In genomic region chr22:29883045-29883830, GRCh38 we compare ENCODE assay signal across 8 cellular contexts. TPM values are rescaled to one million over a fixed set of nuclear protein-coding genes. Genes with fewer than 3 reads are reported as not detected.
DNase-seq lines count a peak whose midpoint lies in the region; ATAC-seq and TF ChIP-seq lines count a peak whose summit lies in the region.

MTMR3 (plus strand) TSS chr22:29883174; CDS start chr22:29971060, 87,886 bp downstream.

- no peaks in the 10 kb centered on the region for H3K36me3 ChIP-seq in GM06990 (ENCODE audit: control insufficient read depth, insufficient read depth, low read length)
- H3K36me3 ChIP-seq in upper lobe of right lung = no peaks in the 10 kb centered on the region

- TF ChIP-seq CTCF in GM06990 (IDR thresholded peaks at IDR 0.05; ENCODE audit: insufficient read depth, low read length, poor library complexity, severe bottlenecking) = peak; percentile 5
- peak; percentile 65 for TF ChIP-seq CTCF in progenitor cell of endocrine pancreas (IDR thresholded peaks at IDR 0.05; ENCODE audit: unreplicated experiment)
- TF ChIP-seq CTCF in upper lobe of right lung (IDR thresholded peaks at IDR 0.05) = peak; percentile 43

- intact Hi-C loops in T-helper 1 cell treated with Interleukin-12 subunit alpha and Interleukin-12 subunit beta and Interleukin-4 antibody, amounts not matched to agents 30 ng/mL and 1 ng/mL, for 36 hours (cut with micrococcal nuclease) = loop anchor here (1.0 kb wide), 2 partner anchors 45 to 444 kb away; partner anchors contain the start of gene ASCC2
- intact Hi-C loops in left cardiac atrium (cut with DNase I) = loop anchor here in 1 of 2 donors (10.0 kb wide), 1 partner anchor 122 kb away; no protein-coding TSS in a partner anchor
- intact Hi-C loops in upper lobe of right lung (cut with DNase I) = no loop called here

- H3K9me3 Mint-ChIP-seq in progenitor cell of endocrine pancreas (ENCODE audit: low read depth) = no peaks in the 10 kb centered on the region

- H3K36me3 Mint-ChIP-seq in progenitor cell of endocrine pancreas (ENCODE audit: insufficient read depth) = no peaks in the 10 kb centered on the region

- POLR2A ChIA-PET in HEK293T (lab: Yijun Ruan, JAX) = interaction anchor here (0.6 to 1.5 kb wide), 18 partner anchors 9 to 279 kb away, joined by 3 to 8 read pairs (median 4); partner anchors contain the start of gene ASCC2

- peak within 1 kb of the TSS; percentile 89 for H3K4me3 Mint-ChIP-seq in progenitor cell of endocrine pancreas (ENCODE audit: low read depth)

- H3K9me3 ChIP-seq in upper lobe of right lung = no peaks in the 10 kb centered on the region

- ATAC-seq in left cardiac atrium (peak; percentile 93 to 96), upper lobe of right lung (peak; percentile 92)

- peak within 1 kb of the TSS; percentile 96 for H3K27ac ChIP-seq in upper lobe of right lung

- H3K27me3 ChIP-seq in GM06990 (replicated peaks; ENCODE audit: control insufficient read depth, insufficient read depth, low read length) = no peaks in the 10 kb centered on the region
- no peaks in the 10 kb centered on the region for H3K27me3 ChIP-seq in upper lobe of right lung

- DNase-seq in GM06990 (ENCODE audit: extremely low read depth, insufficient read length) (peak; percentile 90), HEK293T (ENCODE audit: extremely low spot score) (peak; percentile 85), NCI-H1092 treated with DMSO at 0.1 percent for 48 hours (lab: John Stamatoyannopoulos, UW) (peak; percentile 84), amniotic epithelial cell (ENCODE audit: low read depth) (peak; percentile 82), left cardiac atrium (peak; percentile 95), progenitor cell of endocrine pancreas (ENCODE audit: low spot score, unreplicated experiment) (peak; percentile 96), upper lobe of right lung (peak; percentile 97)

- H3K27ac Mint-ChIP-seq in progenitor cell of endocrine pancreas = peak within 1 kb of the TSS; percentile 94

- H3K4me3 ChIP-seq in GM06990 (replicated peaks; ENCODE audit: low read depth, low read length) = peak within 1 kb of the TSS; percentile 97
- peak within 1 kb of the TSS; percentile 94 for H3K4me3 ChIP-seq in upper lobe of right lung

- CTCF ChIA-PET in HEK293T (lab: Yijun Ruan, JAX) = interaction anchor here (0.6 to 0.8 kb wide), 2 partner anchors 54 to 132 kb away, joined by 3 read pairs; no protein-coding TSS in a partner anchor

- no peaks in the 10 kb centered on the region for H3K27me3 Mint-ChIP-seq in progenitor cell of endocrine pancreas

- peaks cover 42% of the 10 kb centered on the region for H3K4me1 ChIP-seq in upper lobe of right lung

- H3K4me1 Mint-ChIP-seq in progenitor cell of endocrine pancreas (ENCODE audit: low read depth) = peaks cover 7% of the 10 kb centered on the region

TF ChIP-seq in HEK293T, 16 proteins besides CTCF, POLR2A, EP300 and RAD21:
- TF ChIP-seq ELF4 (IDR thresholded peaks at IDR 0.05) = no peak
- no peak for TF ChIP-seq SP1 (IDR thresholded peaks at IDR 0.05)
- no peak for TF ChIP-seq FOXM1 (IDR thresholded peaks at IDR 0.05; ENCODE audit: borderline replicate concordance)
- TF ChIP-seq FOXA1 (IDR thresholded peaks at IDR 0.05) = no peak
- no peak for TF ChIP-seq TARDBP (IDR thresholded peaks at IDR 0.05)
- TF ChIP-seq LEF1 (IDR thresholded peaks at IDR 0.05; ENCODE audit: borderline replicate concordance) = no peak
- no peak for TF ChIP-seq CTBP1 (IDR thresholded peaks at IDR 0.05; ENCODE audit: borderline replicate concordance)

RNA-seq across cellular contexts. Expression of gene MTMR3, which starts in this region (rescaled TPM):
- 31.1 and 33.8 TPM in 2 replicates for total RNA-seq in T-helper 1 cell treated with Interleukin-12 subunit alpha and Interleukin-12 subunit beta and Interleukin-4 antibody, amounts not matched to agents 30 ng/mL and 1 ng/mL, for 36 hours
- total RNA-seq in left cardiac atrium (10 to 100 TPM; 29.8 to 34.8 TPM), progenitor cell of endocrine pancreas (50.2 and 51.0 TPM in 2 replicates), upper lobe of right lung (50.6 TPM)

Comparison
In these comparisons a context has a peak if more than half of its experiments do, and no peak if none do; other contexts are left out.
1. Peak in every context shown above with its lines: DNase-seq, ATAC-seq, H3K4me3 ChIP-seq and H3K27ac ChIP-seq.
2. CTCF ChIP-seq: peak in every context shown above with its lines; median percentile 65 in progenitor cell of endocrine pancreas; 43 in upper lobe of right lung; 5 in GM06990.